In genomic region chr5:73234156-73234555, GRCh38 we compare ENCODE assay signal across 11 cellular contexts.
DNase-seq lines count a peak whose midpoint lies in the region; ATAC-seq and TF ChIP-seq lines count a peak whose summit lies in the region.
"Had no signal": no experiment of that assay in that cellular context is flagged by ENCODE, and none has a peak within 500 bp of the region (broad histone marks: within the 10 kb centered on the region; RNA-seq: fewer than 3 reads in every experiment).

No MANE protein-coding gene starts in this region.

- peak overlapping the region; percentile 66 for H3K4me3 Mint-ChIP-seq in mesothelial cell of epicardium

- no peaks in the 10 kb centered on the region for H3K79me2 ChIP-seq in SK-N-SH (ENCODE audit: insufficient read depth)

- CTCF ChIA-PET in SK-N-SH (lab: Yijun Ruan, JAX) = interaction anchor here (1.0 to 9.0 kb wide), 4 partner anchors 16 to 215 kb away, joined by 3 to 90 read pairs (median 4); partner anchors contain the start of gene FOXD1

- WGBS in SK-N-SH (ENCODE audit: low lambda C conversion rate) = 42% methylated on average over 16 of the region's 16 CpGs
- 9 to 13% methylated on average over 16 of the region's 16 CpGs for WGBS in testis, 2 donors

- no peak for ATAC-seq in SK-N-SH treated with all-trans-retinoic acid at 6 μM for 48 hours
- no peak for ATAC-seq in left lobe of liver

- intact Hi-C loops in testis (cut with DNase I; ENCODE audit: low total_unique reads) = no loop called here

- no peaks in the 10 kb centered on the region for H3K9me3 ChIP-seq in SK-N-SH
- H3K9me3 ChIP-seq in effector memory CD4-positive, alpha-beta T cell (ENCODE audit: control insufficient read depth, low read length) = no peaks in the 10 kb centered on the region
- no peaks in the 10 kb centered on the region for H3K9me3 ChIP-seq in testis

- H3K4me1 ChIP-seq in SK-N-SH (ENCODE audit: control insufficient read depth in 1 of 2, insufficient read depth in 2 of 2, low read depth in 1 of 2, low read length in 1 of 2) = peaks cover 0 to 17% of the 10 kb centered on the region in 2 experiments; a peak in 2 of 4 replicates
- H3K4me1 ChIP-seq in effector memory CD4-positive, alpha-beta T cell (ENCODE audit: control insufficient read depth, insufficient read depth, low read length, poor library complexity, severe bottlenecking) = peaks cover 25% of the 10 kb centered on the region
- peaks cover 11% of the 10 kb centered on the region for H3K4me1 ChIP-seq in testis

- H2AFZ ChIP-seq in SK-N-SH (ENCODE audit: low read depth) = peak overlapping the region; percentile 92; the same call in 1 of the 2 replicates

- H3K9ac ChIP-seq in SK-N-SH = no peak overlapping the region

- peaks cover 79% of the 10 kb centered on the region for H3K27me3 Mint-ChIP-seq in mesothelial cell of epicardium (ENCODE audit: low read depth)

- H3K9me2 ChIP-seq in SK-N-SH = no peaks in the 10 kb centered on the region

- H3K4me2 ChIP-seq in SK-N-SH = peak overlapping the region; percentile 63; the same call in 1 of the 2 replicates

- no peak for TF ChIP-seq RAD21 in SK-N-SH (IDR thresholded peaks at IDR 0.05; ENCODE audit: low read length)

- H3K9me3 Mint-ChIP-seq in mesothelial cell of epicardium = no peaks in the 10 kb centered on the region

- H3K4me3 ChIP-seq in SK-N-SH (ENCODE audit: low read depth in 2 of 2, low read length in 1 of 2) (no peak overlapping the region), testis (peak overlapping the region; percentile 39 to 46)
- peak overlapping the region; percentile 45 for H3K4me3 ChIP-seq in effector memory CD4-positive, alpha-beta T cell (ENCODE audit: insufficient read depth, low read depth, low read length, poor library complexity, severe bottlenecking)

- no peak for TF ChIP-seq CTCF in SK-N-SH (IDR thresholded peaks at IDR 0.05)
- no peak for TF ChIP-seq CTCF in mesothelial cell of epicardium (IDR thresholded peaks at IDR 0.05; ENCODE audit: unreplicated experiment)
- no peak for TF ChIP-seq CTCF in testis (IDR thresholded peaks at IDR 0.05)

- peaks cover 9% of the 10 kb centered on the region for H3F3A ChIP-seq in SK-N-SH (replicated peaks; ENCODE audit: insufficient read depth)

- DNase-seq in SK-N-SH = no peak
- no peak for DNase-seq in effector memory CD4-positive, alpha-beta T cell
- DNase-seq in mesothelial cell of epicardium (ENCODE audit: low spot score in 2 of 2, unreplicated experiment in 2 of 2) = no peak
- DNase-seq in testis = no peak
- no peak for DNase-seq in SK-N-DZ (ENCODE audit: low spot score)
- DNase-seq in left lobe of liver (ENCODE audit: low spot score) = no peak
- DNase-seq in ecto neural progenitor cell (ENCODE audit: low spot score) = no peak
- DNase-seq: activated naive CD4-positive, alpha-beta T cell; NCI-H1105 treated with DMSO at 0.1 percent for 48 hours had no signal

- H3K27ac ChIP-seq in SK-N-SH (ENCODE audit: low read depth in 2 of 2, low read length in 1 of 2) (no peak overlapping the region), testis (no peak overlapping the region)
- no peak overlapping the region for H3K27ac ChIP-seq in effector memory CD4-positive, alpha-beta T cell (ENCODE audit: insufficient read depth, low read length, poor library complexity, severe bottlenecking)
- H3K27ac ChIP-seq: 22Rv1 had no signal

- no peaks in the 10 kb centered on the region for H3K36me3 ChIP-seq in SK-N-SH (replicated peaks in 1 of 2; ENCODE audit: control insufficient read depth in 1 of 2, insufficient read depth in 2 of 2, low read length in 1 of 2)
- H3K36me3 ChIP-seq in effector memory CD4-positive, alpha-beta T cell (ENCODE audit: control insufficient read depth, insufficient read depth, low read length) = no peaks in the 10 kb centered on the region
- no peaks in the 10 kb centered on the region for H3K36me3 ChIP-seq in testis (ENCODE audit: low read depth, missing control alignments)

- TF ChIP-seq EP300 in SK-N-SH (IDR thresholded peaks at IDR 0.05; ENCODE audit: borderline replicate concordance in 1 of 2, low read depth in 1 of 2, low read length in 1 of 2) = no peak

- H3K36me3 Mint-ChIP-seq in mesothelial cell of epicardium = no peaks in the 10 kb centered on the region

- H3K4me1 Mint-ChIP-seq in mesothelial cell of epicardium = peaks cover 18% of the 10 kb centered on the region

- no peaks in the 10 kb centered on the region for H4K20me1 ChIP-seq in SK-N-SH (ENCODE audit: insufficient read depth)

- no peak for TF ChIP-seq POLR2A in testis (IDR thresholded peaks at IDR 0.05)

- no peak overlapping the region for H3K27ac Mint-ChIP-seq in mesothelial cell of epicardium

- no peaks in the 10 kb centered on the region for H3K27me3 ChIP-seq in SK-N-SH (ENCODE audit: insufficient read depth)
- H3K27me3 ChIP-seq in effector memory CD4-positive, alpha-beta T cell (replicated peaks; ENCODE audit: control insufficient read depth, insufficient read depth, low read length, poor library complexity, severe bottlenecking) = peaks cover 54% of the 10 kb centered on the region
- H3K27me3 ChIP-seq in testis = no peaks in the 10 kb centered on the region

- POLR2A ChIA-PET in SK-N-SH (lab: Yijun Ruan, JAX) = no interaction called here

TF ChIP-seq in SK-N-SH, 30 proteins besides CTCF, POLR2A, EP300 and RAD21:
- TF ChIP-seq NRF1 (IDR thresholded peaks at IDR 0.05; ENCODE audit: low read depth, low read length) = no peak
- no peak for TF ChIP-seq YY1 (IDR thresholded peaks at IDR 0.05; ENCODE audit: low read depth)
- no peak for TF ChIP-seq RFX5 (IDR thresholded peaks at IDR 0.05; ENCODE audit: low read length)
- no peak for TF ChIP-seq MXI1 (IDR thresholded peaks at IDR 0.05; ENCODE audit: low read depth, low read length)
- no peak for TF ChIP-seq FOXM1 (IDR thresholded peaks at IDR 0.05; ENCODE audit: low read depth)
- no peak for TF ChIP-seq USF2 (IDR thresholded peaks at IDR 0.05; ENCODE audit: borderline replicate concordance, low read depth, low read length)
- no peak for TF ChIP-seq USF1 (IDR thresholded peaks at IDR 0.05; ENCODE audit: borderline replicate concordance, low read depth)
TF ChIP-seq in SK-N-SH: peak in this region for 0.

TF ChIP-seq in SK-N-SH treated with all-trans-retinoic acid at 6 μM for 48 hours, 23 proteins besides CTCF, POLR2A, EP300 and RAD21:
- TF ChIP-seq BACH2 (CRISPR knock-in tag; IDR thresholded peaks at IDR 0.05; ENCODE audit: borderline replicate concordance) = no peak
- TF ChIP-seq CSDC2 (CRISPR knock-in tag; IDR thresholded peaks at IDR 0.05) = no peak

Comparison
In these comparisons a context has a peak if more than half of its experiments do, and no peak if none do; other contexts are left out.
1. H3K4me3 ChIP-seq: peak in effector memory CD4-positive, alpha-beta T cell (single experiment) and testis (2 of 2); none in SK-N-SH (0 of 2).